ENCODE assay signal across 10 cellular contexts in the genomic region with DNA sequence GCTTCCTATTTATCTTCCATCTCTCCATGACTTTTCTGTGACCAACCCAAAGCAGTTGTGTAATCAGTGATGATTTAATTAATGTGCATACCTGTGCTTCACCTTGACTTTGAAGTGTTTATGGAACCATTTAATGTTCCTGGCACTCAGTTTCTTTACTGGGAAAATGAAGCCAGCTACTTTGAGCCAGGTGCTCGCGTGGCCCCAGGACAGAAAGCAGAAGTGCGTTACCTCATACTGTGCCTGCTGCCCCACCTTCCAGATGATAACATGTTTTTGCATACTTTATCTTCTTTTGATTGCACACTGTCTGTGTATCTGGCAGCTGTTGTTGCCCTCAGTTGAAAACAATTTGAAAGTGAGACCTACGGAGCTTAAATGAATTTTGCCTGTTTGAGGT.
DNase-seq lines count a peak whose midpoint lies in the region; ATAC-seq and TF ChIP-seq lines count a peak whose summit lies in the region.
"Had no signal": no experiment of that assay in that cellular context is flagged by ENCODE, and none has a peak within 500 bp of the region (broad histone marks: within the 10 kb centered on the region; RNA-seq: fewer than 3 reads in every experiment).

No MANE protein-coding gene starts in this region.

- no peaks in the 10 kb centered on the region for H3K9me3 ChIP-seq in RWPE2 (ENCODE audit: severe bottlenecking)
- H3K9me3 ChIP-seq: spleen had no signal

- no peak overlapping the region for H3K4me3 ChIP-seq in RWPE2 (ENCODE audit: severe bottlenecking)
- H3K4me3 ChIP-seq: spleen had no signal

- H3K27me3 ChIP-seq in RWPE2 (ENCODE audit: insufficient read depth, poor library complexity, severe bottlenecking) = no peaks in the 10 kb centered on the region
- H3K27me3 ChIP-seq: spleen had no signal

- peaks cover 15% of the 10 kb centered on the region for H3K4me1 ChIP-seq in RWPE2 (ENCODE audit: insufficient read depth, poor library complexity, severe bottlenecking)

- TF ChIP-seq CTCF in GM10266 (IDR thresholded peaks at IDR 0.05; ENCODE audit: control insufficient read depth, insufficient read depth, low read depth, missing control alignments) (no peak), RWPE2 (IDR thresholded peaks at IDR 0.05; ENCODE audit: poor library complexity, severe bottlenecking) (no peak)

- ATAC-seq in GM21367 (IDR thresholded peaks at IDR 0.05; ENCODE audit: unreplicated experiment) = peak; percentile 77
- ATAC-seq in HG03175 (IDR thresholded peaks at IDR 0.05; ENCODE audit: unreplicated experiment) = peak; percentile 88
- peak; percentile 45 for ATAC-seq in RWPE2 (ENCODE audit: low read depth)

- H3K27ac ChIP-seq in RWPE2 (ENCODE audit: poor library complexity, severe bottlenecking) = no peak overlapping the region
- H3K27ac ChIP-seq: spleen had no signal

- H3K36me3 ChIP-seq in RWPE2 (ENCODE audit: low read depth) = no peaks in the 10 kb centered on the region
- H3K36me3 ChIP-seq: spleen had no signal

- peak; percentile 45 for DNase-seq in GM10266 (ENCODE audit: extremely low spot score)
- no peak for DNase-seq in RWPE2 (ENCODE audit: low spot score)
- no peak for DNase-seq in effector CD8-positive, alpha-beta T cell (lab: John Stamatoyannopoulos, UW)
- DNase-seq in NCI-H1930 (lab: John Stamatoyannopoulos, UW) = no peak
- DNase-seq in UCSD-AML1 (lab: John Stamatoyannopoulos, UW; ENCODE audit: unreplicated experiment) = no peak
- DNase-seq in stimulated activated naive CD4-positive, alpha-beta T cell (lab: John Stamatoyannopoulos, UW) = no peak
- DNase-seq: spleen, T-helper 9 cell had no signal
